Comparison of ENCODE assay signal across 11 cellular contexts in genomic region chr3:12648384-12648959, GRCh38. TPM values are rescaled to one million over a fixed set of nuclear protein-coding genes. Genes with fewer than 3 reads are reported as not detected.
DNase-seq lines count a peak whose midpoint lies in the region; ATAC-seq, FAIRE-seq and TF ChIP-seq lines count a peak whose summit lies in the region.
"Had no signal": no experiment of that assay in that cellular context is flagged by ENCODE, and none has a peak within 500 bp of the region (broad histone marks: within the 10 kb centered on the region; RNA-seq: fewer than 3 reads in every experiment).

No MANE protein-coding gene starts in this region.

- peak overlapping the region in 1 of 10 experiments; percentile 25; a peak in 1 of 20 replicates for H3K4me3 ChIP-seq in BLaER1 treated with 17β-estradiol and CSF1 and Interleukin-3, amounts not matched to agents 10 nM and 100 nM
- H3K4me3 ChIP-seq in GM12878 (peak overlapping the region; percentile 59), GM23338 (no peak overlapping the region)

- peak overlapping the region; percentile 37 to 75 (median 66); a peak in 19 of 22 replicates for H3K9ac ChIP-seq in BLaER1 treated with 17β-estradiol and CSF1 and Interleukin-3, amounts not matched to agents 10 nM and 100 nM
- no peak overlapping the region for H3K9ac ChIP-seq in GM12878 (ENCODE audit: control insufficient read depth, insufficient read depth, low read length)
- H3K9ac ChIP-seq: parathyroid adenoma had no signal

- peak; percentile 48 for ATAC-seq in GM19025 (IDR thresholded peaks at IDR 0.05; ENCODE audit: low read depth, unreplicated experiment)
- peak; percentile 66 for ATAC-seq in HG03025 (IDR thresholded peaks at IDR 0.05; ENCODE audit: low FRiP score, unreplicated experiment)
- ATAC-seq in GM12878, result peak; percentile 82
- ATAC-seq in left colon, result no peak
- ATAC-seq in GM23338, result no peak

- no peaks in the 10 kb centered on the region for H3K9me3 Mint-ChIP-seq in GM23338

- SMC1A ChIA-PET in GM12878 (lab: Charles Lee; ENCODE audit: uncharacterized antibody, unreplicated experiment), result interaction anchor here (0.6 to 10.1 kb wide), 8 partner anchors 8 to 85 kb away, joined by 3 to 140 read pairs (median 4); partner anchors contain the start of gene RAF1

- H3K27ac Mint-ChIP-seq in GM23338, result no peak overlapping the region; the same call in 1 of the 2 replicates

- H3K27ac ChIP-seq in BLaER1 treated with 17β-estradiol and CSF1 and Interleukin-3, amounts not matched to agents 10 nM and 100 nM, result peak overlapping the region; percentile 71 to 89 (median 82)
- peak overlapping the region; percentile 88 for H3K27ac ChIP-seq in GM12878 (ENCODE audit: control insufficient read depth, insufficient read depth)
- no peak overlapping the region for H3K27ac ChIP-seq in GM23338 (ENCODE audit: low read depth)
- H3K27ac ChIP-seq: parathyroid adenoma had no signal

- DNase-seq in GM12878 (ENCODE audit: low read depth, low spot score), result peak; percentile 85
- no peak for DNase-seq in NCI-H2227 treated with DMSO at 0.1 percent for 48 hours (lab: John Stamatoyannopoulos, UW)
- no peak for DNase-seq in hippocampal formation (lab: John Stamatoyannopoulos, UW)
- DNase-seq in left colon, result no peak
- DNase-seq in GM23338 (ENCODE audit: low spot score), result no peak
- DNase-seq: NCI-H345 had no signal

- H3K36me3 Mint-ChIP-seq in GM23338 (ENCODE audit: low read depth), result no peaks in the 10 kb centered on the region; the same call in 2 of the 3 replicates

- peaks cover 26 to 89% (median 48%) of the 10 kb centered on the region in 10 experiments for H3K4me1 ChIP-seq in BLaER1 treated with 17β-estradiol and CSF1 and Interleukin-3, amounts not matched to agents 10 nM and 100 nM
- H3K4me1 ChIP-seq in GM12878 (ENCODE audit: control insufficient read depth, insufficient read depth, low read length), result peaks cover 26% of the 10 kb centered on the region
- H3K4me1 ChIP-seq in GM23338 (ENCODE audit: insufficient read depth), result no peaks in the 10 kb centered on the region

- no TSS peak for BruUV-seq in GM12878 (replicated peaks; lab: Mats Ljungman, UMichigan)

- TF ChIP-seq POLR2A in GM12878 (IDR thresholded peaks at IDR 0.05; ENCODE audit: low read depth, low read length), result no peak

- peaks cover 0 to 19% (median 7%) of the 10 kb centered on the region in 11 experiments; a peak in 12 of 22 replicates for H3K36me3 ChIP-seq in BLaER1 treated with 17β-estradiol and CSF1 and Interleukin-3, amounts not matched to agents 10 nM and 100 nM
- no peaks in the 10 kb centered on the region; a peak in 1 of 4 replicates for H3K36me3 ChIP-seq in GM12878 (ENCODE audit: control insufficient read depth in 2 of 2, insufficient read depth in 2 of 2, low read length in 1 of 2)
- no peaks in the 10 kb centered on the region for H3K36me3 ChIP-seq in GM23338 (ENCODE audit: insufficient read depth)

- FAIRE-seq in GM12878 (lab: Jason Lieb, UNC), result peak; percentile 80
- FAIRE-seq: HTR-8/SVneo had no signal

- H3F3A ChIP-seq in GM23338 (replicated peaks; ENCODE audit: low read depth), result no peaks in the 10 kb centered on the region

- RAD21 ChIA-PET in GM12878 (lab: Charles Lee; ENCODE audit: unreplicated experiment), result interaction anchor here (0.6 to 6.9 kb wide), 8 partner anchors 12 to 90 kb away, joined by 3 to 72 read pairs (median 4); no protein-coding TSS in a partner anchor

- no peaks in the 10 kb centered on the region for H3K9me3 ChIP-seq in BLaER1 treated with 17β-estradiol and CSF1 and Interleukin-3, amounts not matched to agents 10 nM and 100 nM (replicated peaks in 1 of 11)
- H3K9me3 ChIP-seq in GM12878 (replicated peaks; ENCODE audit: control insufficient read depth, insufficient read depth, low read length), result no peaks in the 10 kb centered on the region

- CTCF ChIA-PET in GM12878 (lab: Yijun Ruan, JAX), result interaction anchor here (0.8 to 4.4 kb wide), 5 partner anchors 9 to 86 kb away, joined by 3 to 30 read pairs (median 3); partner anchors contain the start of gene RAF1

- peak in 1 of 2 experiments; percentile 57; a peak in 1 of 4 replicates for TF ChIP-seq EP300 in GM12878 (IDR thresholded peaks at IDR 0.05; ENCODE audit: borderline replicate concordance in 1 of 2, control insufficient read depth in 1 of 2, low read depth in 2 of 2, low read length in 2 of 2)

- no peak for TF ChIP-seq RAD21 in GM12878 (IDR thresholded peaks at IDR 0.05; ENCODE audit: insufficient read depth, low read depth, low read length)

- 9% methylated on average over 12 of the region's 12 CpGs for WGBS in GM12878 (ENCODE audit: insufficient coverage, insufficient replicate concordance, low lambda C conversion rate, missing lambda C conversion rate)

- POLR2A ChIA-PET in GM12878 (lab: Charles Lee), result interaction anchor here (0.5 to 6.4 kb wide), 6 partner anchors 12 to 180 kb away, joined by 3 to 125 read pairs (median 4); partner anchors contain the start of gene RAF1

- H3K4me3 Mint-ChIP-seq in GM23338, result no peak overlapping the region

- H3K79me2 ChIP-seq in GM12878 (ENCODE audit: control insufficient read depth, insufficient read depth, low read length) (peaks cover 88% of the 10 kb centered on the region), GM23338 (replicated peaks; ENCODE audit: insufficient read depth) (peaks cover 100% of the 10 kb centered on the region)

- in situ Hi-C loops in GM12878 (cut with MboI), result no loop called here

- no peaks in the 10 kb centered on the region for H3K9me2 ChIP-seq in GM23338 (ENCODE audit: insufficient read depth)

- H3K27me3 ChIP-seq in BLaER1 treated with 17β-estradiol and CSF1 and Interleukin-3, amounts not matched to agents 10 nM and 100 nM, result no peaks in the 10 kb centered on the region
- no peaks in the 10 kb centered on the region for H3K27me3 ChIP-seq in GM12878 (replicated peaks in 1 of 2; ENCODE audit: control insufficient read depth in 2 of 2, insufficient read depth in 2 of 2, low read length in 1 of 2)
- H3K27me3 ChIP-seq in GM23338 (ENCODE audit: insufficient read depth), result no peaks in the 10 kb centered on the region

- intact Hi-C loops in GM12878 (cut with micrococcal nuclease; ENCODE audit: unreplicated experiment) (no loop called here), left colon (cut with DNase I, micrococcal nuclease) (no loop called here)

- no peaks in the 10 kb centered on the region for H3K27me3 Mint-ChIP-seq in GM23338 (ENCODE audit: insufficient read depth, low read depth, poor library complexity)

- peaks cover 42 to 100% (median 95%) of the 10 kb centered on the region in 11 experiments; a peak in 21 of 22 replicates for H4K20me1 ChIP-seq in BLaER1 treated with 17β-estradiol and CSF1 and Interleukin-3, amounts not matched to agents 10 nM and 100 nM
- H4K20me1 ChIP-seq in GM12878 (ENCODE audit: control insufficient read depth, insufficient read depth) (no peaks in the 10 kb centered on the region), GM23338 (replicated peaks; ENCODE audit: insufficient read depth) (peaks cover 56% of the 10 kb centered on the region)

- H2AFZ ChIP-seq in GM12878 (ENCODE audit: control insufficient read depth, low read depth, low read length) (no peak overlapping the region), GM23338 (no peak overlapping the region)
- H2AFZ ChIP-seq: parathyroid adenoma had no signal

- TF ChIP-seq CTCF in GM12878 (IDR thresholded peaks at IDR 0.05 in 2 of 3, conservative IDR thresholded peaks at IDR 0.05 in 1 of 3; ENCODE audit: control insufficient read depth in 2 of 3, extremely low read depth in 1 of 3, insufficient read depth in 1 of 3, low read depth in 3 of 3, low read length in 3 of 3), result no peak
- TF ChIP-seq CTCF in GM23338 (conservative IDR thresholded peaks at IDR 0.05; ENCODE audit: low read depth in 2 of 2), result no peak

- peaks cover 4% of the 10 kb centered on the region; the same call in 1 of the 3 replicates for H3K4me1 Mint-ChIP-seq in GM23338

- peak overlapping the region; percentile 6 to 94 (median 67) for H3K4me2 ChIP-seq in BLaER1 treated with 17β-estradiol and CSF1 and Interleukin-3, amounts not matched to agents 10 nM and 100 nM
- peak overlapping the region; percentile 36 for H3K4me2 ChIP-seq in GM12878 (ENCODE audit: control insufficient read depth, insufficient read depth)
- no peak overlapping the region for H3K4me2 ChIP-seq in GM23338

TF ChIP-seq in GM12878, 131 proteins besides CTCF, POLR2A, EP300 and RAD21 (continues in another document):
- TF ChIP-seq IKZF1 (conservative IDR thresholded peaks at IDR 0.05), result peak; percentile 89
- TF ChIP-seq NFIC (IDR thresholded peaks at IDR 0.05; ENCODE audit: low read depth, low read length), result peak; percentile 23; the same call in 1 of the 2 replicates

TF ChIP-seq in GM23338, 12 proteins besides CTCF, POLR2A, EP300 and RAD21 (continues in another document):
- TF ChIP-seq CREB1 (CRISPR knock-in tag; IDR thresholded peaks at IDR 0.05; ENCODE audit: low read depth), result no peak

RNA-seq across cellular contexts. Expression of gene RAF1, which starts 15.4 kb away (rescaled TPM):
- total RNA-seq in GM12878 (2013; cell fraction: nucleolus; rRNA removed), result 213 and 218 TPM in 2 replicates
- total RNA-seq in GM12878 (2014; rRNA removed), result 109 and 120 TPM in 2 replicates
- 77.2 and 81.3 TPM in 2 replicates for total RNA-seq in GM12878 (2014; rRNA removed; fragmentation: Illumina TruSeq; extraction: Trizol)
- 64.9 and 74.4 TPM in 2 replicates for total RNA-seq in GM12878 (2021)
- polyA plus RNA-seq in GM12878 (2011; ENCODE audit: low read depth), result 60.3 TPM
- 130 and 151 TPM in 2 replicates for polyA plus RNA-seq in GM12878 (2011; rRNA removed)
- 114 and 121 TPM in 2 replicates for polyA plus RNA-seq in GM12878 (2011; cell fraction: cytosol; rRNA removed)
- polyA plus RNA-seq in GM12878 (2011; cell fraction: nucleus; rRNA removed), result 170 and 171 TPM in 2 replicates
- 67.1 and 78.9 TPM in 2 replicates for polyA plus RNA-seq in GM12878 (2012)
- polyA plus RNA-seq in GM12878 (2014; fragmentation: Illumina TruSeq; extraction: Trizol), result 89.6 and 90.2 TPM in 2 replicates
- polyA plus RNA-seq in GM12878 (2014; fragmentation: Nextera tagmentation; extraction: Ambion mirVana), result 10 to 100 TPM; 20.4 to 27.9 TPM
- polyA plus RNA-seq in GM12878 (2014; rRNA removed), result 79.1 and 85.2 TPM in 2 replicates
- 10 to 100 TPM; 72.4 to 73.8 TPM for polyA plus RNA-seq in GM12878 (2016; fragmentation: Nextera tagmentation; extraction: Ambion mirVana)
- 245 and 259 TPM in 2 replicates for polyA minus RNA-seq in GM12878 (2011; rRNA and poly(A)+ RNA removed)
- 63.6 and 64.3 TPM in 2 replicates for polyA minus RNA-seq in GM12878 (2011; cell fraction: cytosol; rRNA and poly(A)+ RNA removed)
- polyA minus RNA-seq in GM12878 (2011; cell fraction: nucleus; rRNA and poly(A)+ RNA removed), result 144 and 145 TPM in 2 replicates
- 10 to 100 TPM; 75.3 to 80.5 TPM for total RNA-seq in left colon
- 123 and 135 TPM in 2 replicates for total RNA-seq in GM23338 (2014; rRNA removed; shearing (Covaris generic))
- polyA plus RNA-seq in GM23338 (2016; fragmentation: Nextera tagmentation; extraction: Ambion mirVana), result 35.6 and 39.5 TPM in 2 replicates

Comparison
In these comparisons a context has a peak if more than half of its experiments do, and no peak if none do; other contexts are left out.
1. ATAC-seq: peak in GM19025 (single experiment), HG03025 (single experiment) and GM12878 (single experiment); none in left colon (single experiment) and GM23338 (single experiment).